34 cellular contexts compared by ENCODE assay signal in the genomic region with DNA sequence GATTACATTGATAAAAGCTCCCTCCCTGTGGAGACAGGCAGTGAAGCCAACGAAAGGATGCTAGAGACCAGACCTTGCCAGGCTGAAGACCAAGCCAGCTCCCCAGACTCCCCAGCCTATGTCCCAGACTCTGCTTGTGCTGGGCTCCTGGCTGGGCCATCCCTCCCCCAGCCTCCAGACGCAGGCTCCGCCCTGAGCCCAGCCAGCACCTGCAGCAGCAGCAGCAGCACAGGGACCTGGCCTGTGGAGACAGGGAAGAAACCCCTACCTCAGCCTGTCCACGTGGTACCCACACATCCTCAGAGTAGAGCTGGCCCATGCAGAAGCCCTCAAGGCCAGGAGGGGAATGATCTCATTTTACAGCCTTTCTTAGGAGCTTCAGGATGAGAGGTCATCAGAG. TPM values are rescaled to one million over a fixed set of nuclear protein-coding genes. Genes with fewer than 3 reads are reported as not detected.
"Had no signal": no experiment of that assay in that cellular context is flagged by ENCODE, and none has a peak within 500 bp of the region (broad histone marks: within the 10 kb centered on the region; RNA-seq: fewer than 3 reads in every experiment).

No MANE protein-coding gene starts in this region.

- H3K4me3 Mint-ChIP-seq: activated B cell treated with CpG ODN at 0.5 μM for 24 hours; activated CD8-positive, alpha-beta T cell treated with anti-CD3 and anti-CD28 coated beads for 36 hours; activated naive CD8-positive, alpha-beta T cell; activated T-cell treated with anti-CD3 and anti-CD28 coated beads, Interleukin-2, amount 50 U/mL, for 4 hours; activated T-helper 17 cell treated with anti-CD3 and anti-CD28 coated beads, Interleukin-2, amount 50 U/mL, for 72 hours; central memory CD8-positive, alpha-beta T cell; effector memory CD8-positive, alpha-beta T cell had no signal

- H3K4me1 Mint-ChIP-seq: activated T-helper 17 cell treated with anti-CD3 and anti-CD28 coated beads, Interleukin-2, amount 50 U/mL, for 72 hours had no signal

- H3K36me3 Mint-ChIP-seq: activated naive CD8-positive, alpha-beta T cell had no signal

- DNase-seq: activated B cell treated with CpG ODN at 0.5 μM for 24 hours; activated CD4-positive, alpha-beta T cell treated with anti-CD3 and anti-CD28 coated beads for 48 hours; activated CD4-positive, alpha-beta T cell treated with anti-CD3 and anti-CD28 coated beads, Interleukin-2, amount 50 U/mL, for 1 hour; activated CD4-positive, alpha-beta T cell treated with anti-CD3 and anti-CD28 coated beads, Interleukin-2, amount 50 U/mL, for 48 hours; activated CD8-positive, alpha-beta memory T cell treated with anti-CD3 and anti-CD28 coated beads for 24 hours; activated CD8-positive, alpha-beta T cell treated with anti-CD3 and anti-CD28 coated beads for 36 hours; activated effector memory CD4-positive, alpha-beta T cell treated with Interleukin-2 at 50 U/mL for 16 hours; activated gamma-delta T cell treated with Interleukin-2 at 50 U/mL for 16 hours; activated naive CD4-positive, alpha-beta T cell treated with anti-CD3 and anti-CD28 coated beads, Interleukin-2, amount 50 U/mL, for 16 hours; activated naive CD4-positive, alpha-beta T cell treated with Interleukin-2 at 50 U/mL for 16 hours; activated T-cell treated with anti-CD3 and anti-CD28 coated beads, Interleukin-2, amount 50 U/mL, for 4 hours; amniotic stem cell; anterior cingulate cortex; brain microvascular endothelial cell; dermis blood vessel endothelial cell; effector CD4-positive, alpha-beta T cell; effector memory CD8-positive, alpha-beta T cell; erythroblast; foreskin keratinocyte; gastrocnemius medialis; glutamatergic neuron; heart left ventricle had no signal

- H3K27me3 ChIP-seq: brain microvascular endothelial cell, esophagus muscularis mucosa, foreskin keratinocyte, gastrocnemius medialis, heart left ventricle had no signal

- H3K9me3 ChIP-seq: esophagus muscularis mucosa, gastrocnemius medialis, heart left ventricle had no signal

- H3K4me1 ChIP-seq: foreskin keratinocyte, gastrocnemius medialis, heart left ventricle had no signal

- H3K27ac ChIP-seq: brain microvascular endothelial cell, coronary artery, esophagus muscularis mucosa, foreskin keratinocyte, gastrocnemius medialis, heart left ventricle, VCaP had no signal

- H3K36me3 ChIP-seq: brain microvascular endothelial cell, esophagus muscularis mucosa, gastrocnemius medialis, heart left ventricle had no signal

- H3K4me3 ChIP-seq: coronary artery, esophagus muscularis mucosa, gastrocnemius medialis, heart left ventricle had no signal

- ATAC-seq: activated CD4-positive, CD25-positive, alpha-beta regulatory T cell treated with anti-CD3 and anti-CD28 coated beads, Interleukin-2, amount 50 U/mL, for 24 hours; activated CD8-positive, alpha-beta T cell treated with anti-CD3 and anti-CD28 coated beads for 36 hours; activated T-cell treated with anti-CD3 and anti-CD28 coated beads, Interleukin-2, amount 50 U/mL, for 4 hours; activated T-helper 17 cell treated with anti-CD3 and anti-CD28 coated beads, Interleukin-2, amount 50 U/mL, for 72 hours; effector memory CD8-positive, alpha-beta T cell; foreskin keratinocyte; gastrocnemius medialis; heart left ventricle had no signal

- H3K27me3 Mint-ChIP-seq: activated B cell treated with CpG ODN at 0.5 μM for 24 hours; activated CD8-positive, alpha-beta T cell treated with anti-CD3 and anti-CD28 coated beads for 36 hours; activated naive CD8-positive, alpha-beta T cell; activated T-helper 17 cell treated with anti-CD3 and anti-CD28 coated beads, Interleukin-2, amount 50 U/mL, for 72 hours; central memory CD8-positive, alpha-beta T cell; effector memory CD8-positive, alpha-beta T cell had no signal

- H3K27ac Mint-ChIP-seq: activated B cell treated with CpG ODN at 0.5 μM for 24 hours; activated CD8-positive, alpha-beta T cell treated with anti-CD3 and anti-CD28 coated beads for 36 hours; activated naive CD8-positive, alpha-beta T cell had no signal

- FAIRE-seq: astrocyte, bronchial epithelial cell had no signal

- H3K9me3 Mint-ChIP-seq: activated B cell treated with CpG ODN at 0.5 μM for 24 hours; activated CD8-positive, alpha-beta T cell treated with anti-CD3 and anti-CD28 coated beads for 36 hours; activated T-cell treated with anti-CD3 and anti-CD28 coated beads, Interleukin-2, amount 50 U/mL, for 4 hours; activated T-helper 17 cell treated with anti-CD3 and anti-CD28 coated beads, Interleukin-2, amount 50 U/mL, for 72 hours; central memory CD8-positive, alpha-beta T cell; effector memory CD8-positive, alpha-beta T cell had no signal

RNA-seq across cellular contexts. Expression of a gene that starts 13.3 kb away (rescaled TPM):
- total RNA-seq: activated B cell treated with CpG ODN at 0.5 μM for 24 hours; activated CD8-positive, alpha-beta T cell treated with anti-CD3 and anti-CD28 coated beads for 36 hours; activated T-cell treated with anti-CD3 and anti-CD28 coated beads, Interleukin-2, amount 50 U/mL, for 4 hours; activated T-helper 17 cell treated with anti-CD3 and anti-CD28 coated beads, Interleukin-2, amount 50 U/mL, for 72 hours; astrocyte; bronchial epithelial cell; cardiac septum; dermis blood vessel endothelial cell; esophagus muscularis mucosa; foreskin keratinocyte; gastrocnemius medialis; T-helper 1 cell treated with Interleukin-12 subunit alpha and Interleukin-12 subunit beta and Interleukin-4 antibody, amounts not matched to agents 30 ng/mL and 1 ng/mL, for 36 hours had no signal
- polyA plus RNA-seq: adipose tissue, foreskin keratinocyte, heart left ventricle had no signal

RNA-seq across cellular contexts. Expression of a gene that starts 30.7 kb away (rescaled TPM):
- total RNA-seq: dermis blood vessel endothelial cell had no signal

RNA-seq across cellular contexts. Expression of a gene that starts 38.1 kb away (rescaled TPM):
- total RNA-seq: bronchial epithelial cell had no signal
